8 cellular contexts compared by ENCODE assay signal in genomic region chr18:14149121-14149850, GRCh38. TPM values are rescaled to one million over a fixed set of nuclear protein-coding genes. Genes with fewer than 3 reads are reported as not detected.
A peak's percentile ranks its signal among the peaks of the same experiment; 100 is the strongest.
DNase-seq lines count a peak whose midpoint lies in the region; FAIRE-seq and TF ChIP-seq lines count a peak whose summit lies in the region.
"Not testable (repeated sequence)": the region's sequence is repeated elsewhere in the genome, so short reads cannot be mapped to it uniquely, and the experiment has no call there.

No MANE protein-coding gene starts in this region.

- not testable (repeated sequence) for H3K27ac ChIP-seq in BLaER1; esophagus muscularis mucosa (replicated peaks in 1 of 4); thyroid gland

- peak; percentile 52 for FAIRE-seq in urothelium cell line (lab: Jason Lieb, UNC)

- not testable (repeated sequence) for H3K27me3 ChIP-seq in BLaER1, esophagus muscularis mucosa, thyroid gland

- TF ChIP-seq POLR2A in esophagus muscularis mucosa (IDR thresholded peaks at IDR 0.05; ENCODE audit: low read depth); thyroid gland (IDR thresholded peaks at IDR 0.05): not testable (repeated sequence)

- not testable (repeated sequence) for TF ChIP-seq EP300 in esophagus muscularis mucosa (IDR thresholded peaks at IDR 0.05)

- peak overlapping the region; percentile 30; the same call in 1 of the 2 replicates for H3K4me2 ChIP-seq in BLaER1

- peaks cover 54% of the 10 kb centered on the region for H3K4me1 ChIP-seq in BLaER1
- not testable (repeated sequence) for H3K4me1 ChIP-seq in esophagus muscularis mucosa, thyroid gland

- not testable (repeated sequence) for H3K9me3 ChIP-seq in BLaER1, esophagus muscularis mucosa, thyroid gland

- not testable (repeated sequence) for H4K20me1 ChIP-seq in BLaER1

- H3K9ac ChIP-seq in BLaER1, result not testable (repeated sequence)

- not testable (repeated sequence) for TF ChIP-seq CTCF in esophagus muscularis mucosa (IDR thresholded peaks at IDR 0.05); thyroid gland (IDR thresholded peaks at IDR 0.05)

- DNase-seq in D341Med (ENCODE audit: low spot score) (peak; percentile 15), DMS79 treated with DMSO at 0.1 percent for 48 hours (lab: John Stamatoyannopoulos, UW) (peak; percentile 33), NCI-H2196 (lab: John Stamatoyannopoulos, UW; ENCODE audit: unreplicated experiment) (peak; percentile 5), NCI-H69 (lab: John Stamatoyannopoulos, UW) (peak; percentile 35), esophagus muscularis mucosa (ENCODE audit: extremely low spot score) (peak; percentile 88), thyroid gland (peak; percentile 70 to 78)
- DNase-seq in urothelium cell line (ENCODE audit: low spot score), result not testable (repeated sequence)

- H3K4me3 ChIP-seq in BLaER1; esophagus muscularis mucosa; thyroid gland (replicated peaks in 1 of 3): not testable (repeated sequence)

- 84% methylated on average over 2 of the region's 9 CpGs for WGBS in esophagus muscularis mucosa
- 46 to 55% methylated on average over 6 of the region's 9 CpGs for WGBS in thyroid gland, 2 donors

- intact Hi-C loops in esophagus muscularis mucosa (cut with DNase I); thyroid gland (cut with DNase I): not testable (repeated sequence)

- not testable (repeated sequence) for H3K36me3 ChIP-seq in BLaER1, esophagus muscularis mucosa, thyroid gland

RNA-seq across cellular contexts. Expression of gene ZNF519, which starts 17.1 kb away (rescaled TPM):
- total RNA-seq in esophagus muscularis mucosa (10 to 100 TPM in 1 of 4 donors, 1 to 10 TPM in 3; 3.0 to 11.2 (median 5.2) TPM), thyroid gland (10 to 100 TPM in 2 of 4 donors, 1 to 10 TPM in 2; 2.9 to 12.0 (median 8.5) TPM)
